21 cellular contexts compared by ENCODE assay signal in genomic region chr6:147624946-147625515, GRCh38.
"Had no signal": no experiment of that assay in that cellular context is flagged by ENCODE, and none has a peak within 500 bp of the region (broad histone marks: within the 10 kb centered on the region; RNA-seq: fewer than 3 reads in every experiment).

No MANE protein-coding gene starts in this region.

- H3K9me3 ChIP-seq: transverse colon had no signal

- H3K27me3 ChIP-seq: transverse colon had no signal

- DNase-seq: activated B cell treated with CpG ODN at 0.5 μM for 24 hours; activated CD4-positive, alpha-beta T cell treated with anti-CD3 and anti-CD28 coated beads, Interleukin-2, amount 50 U/mL, for 1 hour; activated CD8-positive, alpha-beta T cell treated with anti-CD3 and anti-CD28 coated beads for 36 hours; activated naive CD8-positive, alpha-beta T cell treated with anti-CD3 and anti-CD28 coated beads, Interleukin-2, amount 50 U/mL, for 24 hours; activated T-cell treated with anti-CD3 and anti-CD28 coated beads, Interleukin-2, amount 50 U/mL, for 48 hours; dermis blood vessel endothelial cell; effector memory CD4-positive, alpha-beta T cell; head of caudate nucleus; hippocampal formation; kidney; left colon; midbrain; natural killer cell; retina; stimulated activated CD4-positive, alpha-beta T cell treated with anti-CD3 and anti-CD28 coated beads, Interleukin-15, amount 100 ng/mL, for 24 hours; stimulated activated CD4-positive, alpha-beta T cell treated with anti-CD3 and anti-CD28 coated beads, Interleukin-2, amount 100 ng/mL, for 24 hours; stimulated activated naive CD4-positive, alpha-beta T cell; SW 1271; T-helper 17 cell; T1000; transverse colon had no signal

- H3K4me3 ChIP-seq: transverse colon had no signal

- ATAC-seq: activated CD8-positive, alpha-beta T cell treated with anti-CD3 and anti-CD28 coated beads for 36 hours; activated naive CD8-positive, alpha-beta T cell treated with anti-CD3 and anti-CD28 coated beads, Interleukin-2, amount 50 U/mL, for 24 hours; left colon; natural killer cell; T-helper 17 cell had no signal

- H3K4me1 ChIP-seq: transverse colon had no signal

- H3K36me3 ChIP-seq: transverse colon had no signal

- H3K27ac ChIP-seq: transverse colon had no signal
